In genomic region chr17:36017799-36018198, GRCh38 we compare ENCODE assay signal across 21 cellular contexts. TPM values are rescaled to one million over a fixed set of nuclear protein-coding genes. Genes with fewer than 3 reads are reported as not detected.
DNase-seq lines count a peak whose midpoint lies in the region; ATAC-seq, FAIRE-seq and TF ChIP-seq lines count a peak whose summit lies in the region.
"Had no signal": no experiment of that assay in that cellular context is flagged by ENCODE, and none has a peak within 500 bp of the region (broad histone marks: within the 10 kb centered on the region; RNA-seq: fewer than 3 reads in every experiment).

A gene with protein sequence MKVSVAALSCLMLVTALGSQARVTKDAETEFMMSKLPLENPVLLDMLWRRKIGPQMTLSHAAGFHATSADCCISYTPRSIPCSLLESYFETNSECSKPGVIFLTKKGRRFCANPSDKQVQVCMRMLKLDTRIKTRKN (minus strand): TSS chr17:36017972. CDS start chr17:36017897, 75 bp downstream.

- peaks cover 27% of the 10 kb centered on the region for H3K4me1 Mint-ChIP-seq in CD14-positive monocyte
- peaks cover 0 to 6% (median 0%) of the 10 kb centered on the region in 7 donors for H3K4me1 Mint-ChIP-seq in naive thymus-derived CD4-positive, alpha-beta T cell

- TF ChIP-seq CTCF in CD14-positive monocyte (IDR thresholded peaks at IDR 0.05) (no peak), GM12878 (IDR thresholded peaks at IDR 0.05 in 2 of 3, conservative IDR thresholded peaks at IDR 0.05 in 1 of 3; ENCODE audit: control insufficient read depth in 2 of 3, extremely low read depth in 1 of 3, insufficient read depth in 1 of 3, low read depth in 3 of 3, low read length in 3 of 3) (no peak), D721Med (IDR thresholded peaks at IDR 0.05; ENCODE audit: insufficient read depth, missing control alignments) (no peak), GM10266 (IDR thresholded peaks at IDR 0.05; ENCODE audit: control insufficient read depth, insufficient read depth, low read depth, missing control alignments) (no peak)

- no peak for TF ChIP-seq EP300 in GM12878 (IDR thresholded peaks at IDR 0.05; ENCODE audit: borderline replicate concordance in 1 of 2, control insufficient read depth in 1 of 2, low read depth in 2 of 2, low read length in 2 of 2)

- POLR2A ChIA-PET in GM12878 (lab: Charles Lee) = no interaction called here
- POLR2A ChIA-PET in naive thymus-derived CD4-positive, alpha-beta T cell (lab: Charles Lee) = no interaction called here

- in situ Hi-C loops in GM12878 (cut with MboI) = no loop called here

- SMC1A ChIA-PET in GM12878 (lab: Charles Lee; ENCODE audit: uncharacterized antibody, unreplicated experiment) = interaction anchor here (0.9 to 2.0 kb wide), 9 partner anchors 8 to 115 kb away, joined by 3 to 7 read pairs (median 4); no protein-coding TSS in a partner anchor

- no peak within 1 kb of the TSS for H2AFZ ChIP-seq in GM12878 (ENCODE audit: control insufficient read depth, low read depth, low read length)

- no peaks in the 10 kb centered on the region for H3K27me3 Mint-ChIP-seq in CD14-positive monocyte (ENCODE audit: low read depth in 3 of 3)
- H3K27me3 Mint-ChIP-seq in naive thymus-derived CD4-positive, alpha-beta T cell = peaks cover 17 to 51% (median 30%) of the 10 kb centered on the region in 5 donors

- H4K20me1 ChIP-seq in GM12878 (ENCODE audit: control insufficient read depth, insufficient read depth) = no peaks in the 10 kb centered on the region

- RAD21 ChIA-PET in GM12878 (lab: Charles Lee; ENCODE audit: unreplicated experiment) = interaction anchor here (1.3 kb wide), 1 partner anchor 56 kb away, joined by 8 read pairs; no protein-coding TSS in a partner anchor

- BruUV-seq in GM12878 (replicated peaks; lab: Mats Ljungman, UMichigan) = no TSS peak

- no peak within 1 kb of the TSS for H3K4me2 ChIP-seq in GM12878 (ENCODE audit: control insufficient read depth, insufficient read depth)

- peaks cover 0 to 12% (median 5%) of the 10 kb centered on the region in 7 donors for H3K9me3 Mint-ChIP-seq in CD14-positive monocyte
- H3K9me3 Mint-ChIP-seq in naive thymus-derived CD4-positive, alpha-beta T cell = peaks cover 0 to 3% (median 0%) of the 10 kb centered on the region in 11 donors

- no peak for TF ChIP-seq POLR2A in GM12878 (IDR thresholded peaks at IDR 0.05; ENCODE audit: low read depth, low read length)

- DNase-seq in CD14-positive monocyte (ENCODE audit: low spot score) = no peak
- peak; percentile 81 for DNase-seq in NOMO-1 treated with DMSO at 0.1 percent for 48 hours (lab: John Stamatoyannopoulos, UW; ENCODE audit: unreplicated experiment)
- DNase-seq in GM12878 (ENCODE audit: low read depth, low spot score) = no peak
- no peak for DNase-seq in naive thymus-derived CD4-positive, alpha-beta T cell
- no peak for DNase-seq in D721Med (ENCODE audit: insufficient read length, low spot score)
- DNase-seq in GM10266 (ENCODE audit: extremely low spot score) = no peak
- DNase-seq: activated CD4-positive, CD25-positive, alpha-beta regulatory T cell; Calu3; cerebellar nuclear complex; left cardiac atrium; MG63; NCI-H2029; NCI-H524; stimulated activated CD4-positive, alpha-beta T cell treated with anti-CD3 and anti-CD28 coated beads, Interleukin-12 subunit alpha, Interleukin-12 subunit beta, amount 100 ng/mL, for 4 hours; stimulated activated naive CD4-positive, alpha-beta T cell treated with Interleukin-2 at 50 U/mL for 16 hours had no signal

- H3K4me3 Mint-ChIP-seq in CD14-positive monocyte = peak within 1 kb of the TSS in 1 of 2 donors; percentile 54
- no peak within 1 kb of the TSS for H3K4me3 Mint-ChIP-seq in naive thymus-derived CD4-positive, alpha-beta T cell

- no peak for TF ChIP-seq RAD21 in GM12878 (IDR thresholded peaks at IDR 0.05; ENCODE audit: insufficient read depth, low read depth, low read length)

- no peak within 1 kb of the TSS for H3K4me3 ChIP-seq in GM12878
- H3K4me3 ChIP-seq in naive thymus-derived CD4-positive, alpha-beta T cell (ENCODE audit: low read length) = no peak within 1 kb of the TSS
- H3K4me3 ChIP-seq: MG63, prostate gland had no signal

- no peak for ATAC-seq in GM12878
- ATAC-seq in naive thymus-derived CD4-positive, alpha-beta T cell = peak; percentile 26
- ATAC-seq in HG03045 (IDR thresholded peaks at IDR 0.05; ENCODE audit: unreplicated experiment) = no peak
- ATAC-seq in HG03342 (IDR thresholded peaks at IDR 0.05; ENCODE audit: unreplicated experiment) = no peak

- WGBS in GM12878 (ENCODE audit: insufficient coverage, insufficient replicate concordance, low lambda C conversion rate, missing lambda C conversion rate) = 11% methylated on average over 6 of the region's 6 CpGs

- H3K36me3 ChIP-seq in GM12878 (ENCODE audit: control insufficient read depth in 2 of 2, insufficient read depth in 2 of 2, low read length in 1 of 2) = no peaks in the 10 kb centered on the region
- no peaks in the 10 kb centered on the region for H3K36me3 ChIP-seq in naive thymus-derived CD4-positive, alpha-beta T cell (ENCODE audit: control insufficient read depth in 2 of 3, insufficient read depth in 3 of 3, low read length in 3 of 3)
- H3K36me3 ChIP-seq: MG63, prostate gland had no signal

- peaks cover 5 to 13% of the 10 kb centered on the region in 2 donors for H3K36me3 Mint-ChIP-seq in CD14-positive monocyte
- H3K36me3 Mint-ChIP-seq in naive thymus-derived CD4-positive, alpha-beta T cell = no peaks in the 10 kb centered on the region

- H3K9ac ChIP-seq in GM12878 (ENCODE audit: control insufficient read depth, insufficient read depth, low read length) = no peak within 1 kb of the TSS

- H3K27me3 ChIP-seq in GM12878 (replicated peaks in 1 of 2; ENCODE audit: control insufficient read depth in 2 of 2, insufficient read depth in 2 of 2, low read length in 1 of 2) = no peaks in the 10 kb centered on the region; a peak in 1 of 4 replicates
- H3K27me3 ChIP-seq in naive thymus-derived CD4-positive, alpha-beta T cell (ENCODE audit: control insufficient read depth in 2 of 2, insufficient read depth in 2 of 2, low read length in 2 of 2) = no peaks in the 10 kb centered on the region

- H3K27ac Mint-ChIP-seq in CD14-positive monocyte = peak within 1 kb of the TSS; percentile 51 to 87 (median 72)
- H3K27ac Mint-ChIP-seq in naive thymus-derived CD4-positive, alpha-beta T cell = no peak within 1 kb of the TSS

- no peaks in the 10 kb centered on the region for H3K79me2 ChIP-seq in GM12878 (ENCODE audit: control insufficient read depth, insufficient read depth, low read length)

- no peak for FAIRE-seq in GM12878 (lab: Jason Lieb, UNC)
- no peak for FAIRE-seq in D721Med (lab: Jason Lieb, UNC)
- FAIRE-seq: G401.6, urothelium cell line had no signal

- no peaks in the 10 kb centered on the region; the same call in 2 of the 3 replicates for H3K9me3 ChIP-seq in GM12878 (replicated peaks; ENCODE audit: control insufficient read depth, insufficient read depth, low read length)
- H3K9me3 ChIP-seq in naive thymus-derived CD4-positive, alpha-beta T cell (ENCODE audit: control insufficient read depth in 2 of 3, low read length in 3 of 3) = no peaks in the 10 kb centered on the region
- H3K9me3 ChIP-seq: MG63, prostate gland had no signal

- CTCF ChIA-PET in GM12878 (lab: Yijun Ruan, JAX) = interaction anchor here (0.5 to 1.8 kb wide), 4 partner anchors 12 to 1640 kb away, joined by 3 to 6 read pairs (median 5); no protein-coding TSS in a partner anchor
- CTCF ChIA-PET in naive thymus-derived CD4-positive, alpha-beta T cell (lab: Charles Lee) = no interaction called here

- H3K27ac ChIP-seq in GM12878 (ENCODE audit: control insufficient read depth, insufficient read depth) = no peak within 1 kb of the TSS
- H3K27ac ChIP-seq in naive thymus-derived CD4-positive, alpha-beta T cell (ENCODE audit: low read depth, low read length) = no peak within 1 kb of the TSS
- H3K27ac ChIP-seq: prostate gland had no signal

- intact Hi-C loops in CD14-positive monocyte (cut with micrococcal nuclease) = loop anchor here in 1 of 2 donors (10.0 kb wide), 1 partner anchor 57 kb away; no protein-coding TSS in a partner anchor
- intact Hi-C loops in GM12878 (cut with micrococcal nuclease; ENCODE audit: unreplicated experiment) = no loop called here
- intact Hi-C loops in naive thymus-derived CD4-positive, alpha-beta T cell (cut with micrococcal nuclease) = no loop called here

- no peaks in the 10 kb centered on the region for H3K4me1 ChIP-seq in GM12878 (ENCODE audit: control insufficient read depth, insufficient read depth, low read length)
- H3K4me1 ChIP-seq in naive thymus-derived CD4-positive, alpha-beta T cell (ENCODE audit: control insufficient read depth in 2 of 2, insufficient read depth in 2 of 2, low read length in 2 of 2) = no peaks in the 10 kb centered on the region
- H3K4me1 ChIP-seq: prostate gland had no signal

TF ChIP-seq in GM12878, 131 proteins besides CTCF, POLR2A, EP300 and RAD21:
- TF ChIP-seq EGR1 (IDR thresholded peaks at IDR 0.05; ENCODE audit: borderline replicate concordance in 1 of 2, low read depth in 2 of 2, low read length in 2 of 2) (no peak), NR2F1 (conservative IDR thresholded peaks at IDR 0.05) (peak; percentile 62; the same call in 1 of the 2 replicates)

RNA-seq across cellular contexts. Expression of the gene that starts here (rescaled TPM):
- polyA plus RNA-seq in CD14-positive monocyte = under 1 TPM in 1 of 2 donors, not detected in 1; 0.89 TPM
- total RNA-seq in GM12878 (2013; cell fraction: nucleolus; rRNA removed) = not detected in 2 replicates
- total RNA-seq in GM12878 (2014; rRNA removed) = 0.22 and 0.40 TPM in 2 replicates
- total RNA-seq in GM12878 (2014; rRNA removed; fragmentation: Illumina TruSeq; extraction: Trizol) = not detected in 2 replicates
- total RNA-seq in GM12878 (2021) = not detected in 2 replicates
- polyA plus RNA-seq in GM12878 (2011; ENCODE audit: low read depth) = not detected
- polyA plus RNA-seq in GM12878 (2011; rRNA removed) = 0.62 and 1.0 TPM in 2 replicates
- polyA plus RNA-seq in GM12878 (2011; cell fraction: cytosol; rRNA removed) = 1.0 and 2.2 TPM in 2 replicates
- polyA plus RNA-seq in GM12878 (2011; cell fraction: nucleus; rRNA removed) = 0.58 TPM in 1 of 2 replicates, not detected in the other
- polyA plus RNA-seq in GM12878 (2012) = not detected in 2 replicates
- 0.15 TPM in 1 of 2 replicates, not detected in the other for polyA plus RNA-seq in GM12878 (2014; fragmentation: Illumina TruSeq; extraction: Trizol)
- under 1 TPM in 1 of 2 experiments, not detected in 1; 0.42 TPM for polyA plus RNA-seq in GM12878 (2014; fragmentation: Nextera tagmentation; extraction: Ambion mirVana)
- 0.18 TPM in 1 of 2 replicates, not detected in the other for polyA plus RNA-seq in GM12878 (2014; rRNA removed)
- polyA plus RNA-seq in GM12878 (2016; fragmentation: Nextera tagmentation; extraction: Ambion mirVana) = not detected
- 0.80 TPM in 1 of 2 replicates, not detected in the other for polyA minus RNA-seq in GM12878 (2011; rRNA and poly(A)+ RNA removed)
- polyA minus RNA-seq in GM12878 (2011; cell fraction: cytosol; rRNA and poly(A)+ RNA removed) = not detected in 2 replicates
- polyA minus RNA-seq in GM12878 (2011; cell fraction: nucleus; rRNA and poly(A)+ RNA removed) = not detected in 2 replicates
- total RNA-seq in naive thymus-derived CD4-positive, alpha-beta T cell = not detected
- polyA plus RNA-seq in naive thymus-derived CD4-positive, alpha-beta T cell = not detected
- total RNA-seq: Calu3, H4 had no signal

Comparison
In these comparisons a context has a peak if more than half of its experiments do, and no peak if none do; other contexts are left out.
1. Peak in ATAC-seq in naive thymus-derived CD4-positive, alpha-beta T cell; RNA of the gene not detected or under 1 TPM.
2. H3K27ac Mint-ChIP-seq: peak in CD14-positive monocyte (7 of 7); none in naive thymus-derived CD4-positive, alpha-beta T cell (0 of 9).